ENCODE assay signal across 17 cellular contexts in the genomic region with DNA sequence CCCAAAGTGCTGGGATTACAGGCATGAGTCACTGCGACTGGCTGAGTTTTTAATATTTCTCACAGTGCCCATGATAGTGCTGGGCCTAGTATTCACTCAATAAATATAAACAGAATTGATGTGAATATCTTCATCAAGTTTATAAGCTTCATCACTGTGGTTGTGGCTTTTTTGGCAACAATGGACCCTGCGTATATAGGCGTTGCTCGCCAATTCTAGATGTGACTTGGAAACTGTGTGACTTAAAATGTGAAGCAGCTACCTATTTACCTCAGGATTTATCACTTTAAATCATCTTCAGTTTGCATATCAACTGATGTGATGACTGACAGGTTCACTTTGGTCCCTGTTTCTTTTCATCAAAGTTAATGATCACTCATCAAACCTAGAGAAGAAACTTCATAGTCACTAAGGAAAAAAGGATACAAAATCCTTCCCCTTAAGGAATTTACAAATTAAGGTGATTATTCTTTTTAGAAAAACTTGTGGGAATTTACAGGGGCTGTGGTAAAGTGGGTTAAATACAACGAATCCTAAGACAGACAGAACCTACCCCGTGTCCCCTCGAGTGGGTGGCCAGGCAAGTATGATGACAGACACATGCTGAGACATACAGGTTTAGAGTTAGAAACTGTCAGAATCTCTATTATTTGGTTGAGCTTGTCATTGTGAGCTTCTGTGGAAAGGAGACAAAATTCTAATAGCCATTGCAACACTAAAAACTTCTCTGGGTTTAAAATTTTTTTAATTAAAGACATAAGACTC.
DNase-seq lines count a peak whose midpoint lies in the region; ATAC-seq and FAIRE-seq lines count a peak whose summit lies in the region.
"Had no signal": no experiment of that assay in that cellular context is flagged by ENCODE, and none has a peak within 500 bp of the region (broad histone marks: within the 10 kb centered on the region; RNA-seq: fewer than 3 reads in every experiment).

No MANE protein-coding gene starts in this region.

- ATAC-seq in activated T-cell treated with anti-CD3 and anti-CD28 coated beads, Interleukin-2, amount 50 U/mL, for 72 hours (replicated peaks in 1 of 2), result peak; percentile 49 to 50
- ATAC-seq in stimulated activated naive B cell treated with anti-CD40 and anti-IgM and Interleukin-4, amounts not matched to agents 10 μg/mL and 1 μg/mL and 100 μg/mL, for 72 hours (replicated peaks), result no peak
- ATAC-seq in GM21786 (IDR thresholded peaks at IDR 0.05; ENCODE audit: unreplicated experiment), result no peak

- no peaks in the 10 kb centered on the region for H3K9me3 Mint-ChIP-seq in activated T-cell treated with anti-CD3 and anti-CD28 coated beads, Interleukin-2, amount 50 U/mL, for 24 hours
- peaks cover 0 to 2% of the 10 kb centered on the region in 2 donors for H3K9me3 Mint-ChIP-seq in activated T-cell treated with anti-CD3 and anti-CD28 coated beads, Interleukin-2, amount 50 U/mL, for 72 hours
- H3K9me3 Mint-ChIP-seq in stimulated activated naive B cell treated with anti-CD40 and anti-IgM and Interleukin-4, amounts not matched to agents 10 μg/mL and 1 μg/mL and 100 μg/mL, for 72 hours, result peaks cover 4 to 7% of the 10 kb centered on the region in 2 donors
- H3K9me3 Mint-ChIP-seq: H9 had no signal

- no peak for DNase-seq in activated T-cell treated with anti-CD3 and anti-CD28 coated beads, Interleukin-2, amount 50 U/mL, for 24 hours
- DNase-seq in activated T-cell treated with anti-CD3 and anti-CD28 coated beads for 4 hours (no peak), GM18507 (ENCODE audit: extremely low spot score, insufficient read length, low read depth) (no peak)
- DNase-seq in activated T-cell treated with anti-CD3 and anti-CD28 coated beads, Interleukin-2, amount 50 U/mL, for 72 hours, result peak; percentile 54 to 63
- DNase-seq in stimulated activated CD8-positive, alpha-beta memory T cell treated with anti-CD3 and anti-CD28 coated beads, Interleukin-4, amount 100 ng/mL, for 48 hours, result peak; percentile 60
- no peak for DNase-seq in stimulated activated naive B cell treated with anti-CD40 and anti-IgM and Interleukin-4, amounts not matched to agents 10 μg/mL and 1 μg/mL and 100 μg/mL, for 72 hours
- DNase-seq: H9, KG1, NCI-H1105 treated with DMSO at 0.1 percent for 48 hours, NCI-H187, NCI-H2107, NCI-H2227 treated with DMSO at 0.1 percent for 48 hours, NCI-H510A treated with DMSO at 0.1 percent for 48 hours, NCI-H774, Right ventricle myocardium superior had no signal

- FAIRE-seq in GM18507 (lab: Jason Lieb, UNC), result peak; percentile 69
- FAIRE-seq: D721Med had no signal

- H3K4me1 Mint-ChIP-seq in activated T-cell treated with anti-CD3 and anti-CD28 coated beads, Interleukin-2, amount 50 U/mL, for 24 hours (ENCODE audit: low read depth), result peaks cover 81% of the 10 kb centered on the region
- peaks cover 78% of the 10 kb centered on the region for H3K4me1 Mint-ChIP-seq in activated T-cell treated with anti-CD3 and anti-CD28 coated beads, Interleukin-2, amount 50 U/mL, for 72 hours (ENCODE audit: low read depth)
- peaks cover 19 to 30% of the 10 kb centered on the region in 2 donors for H3K4me1 Mint-ChIP-seq in stimulated activated naive B cell treated with anti-CD40 and anti-IgM and Interleukin-4, amounts not matched to agents 10 μg/mL and 1 μg/mL and 100 μg/mL, for 72 hours

- H3K36me3 Mint-ChIP-seq in activated T-cell treated with anti-CD3 and anti-CD28 coated beads, Interleukin-2, amount 50 U/mL, for 24 hours (ENCODE audit: low read depth), result no peaks in the 10 kb centered on the region
- peaks cover 2 to 7% of the 10 kb centered on the region in 2 donors for H3K36me3 Mint-ChIP-seq in activated T-cell treated with anti-CD3 and anti-CD28 coated beads, Interleukin-2, amount 50 U/mL, for 72 hours (ENCODE audit: insufficient read depth in 2 of 2)
- H3K36me3 Mint-ChIP-seq in stimulated activated naive B cell treated with anti-CD40 and anti-IgM and Interleukin-4, amounts not matched to agents 10 μg/mL and 1 μg/mL and 100 μg/mL, for 72 hours, result no peaks in the 10 kb centered on the region

- no peak overlapping the region for H3K4me3 Mint-ChIP-seq in activated T-cell treated with anti-CD3 and anti-CD28 coated beads, Interleukin-2, amount 50 U/mL, for 24 hours
- peak overlapping the region; percentile 15 to 26 for H3K4me3 Mint-ChIP-seq in activated T-cell treated with anti-CD3 and anti-CD28 coated beads, Interleukin-2, amount 50 U/mL, for 72 hours
- no peak overlapping the region for H3K4me3 Mint-ChIP-seq in stimulated activated naive B cell treated with anti-CD40 and anti-IgM and Interleukin-4, amounts not matched to agents 10 μg/mL and 1 μg/mL and 100 μg/mL, for 72 hours
- H3K4me3 Mint-ChIP-seq: H9 had no signal

- H3K27ac Mint-ChIP-seq in activated T-cell treated with anti-CD3 and anti-CD28 coated beads, Interleukin-2, amount 50 U/mL, for 24 hours, result peak overlapping the region; percentile 88
- H3K27ac Mint-ChIP-seq in activated T-cell treated with anti-CD3 and anti-CD28 coated beads, Interleukin-2, amount 50 U/mL, for 72 hours, result peak overlapping the region; percentile 73
- H3K27ac Mint-ChIP-seq in stimulated activated naive B cell treated with anti-CD40 and anti-IgM and Interleukin-4, amounts not matched to agents 10 μg/mL and 1 μg/mL and 100 μg/mL, for 72 hours, result no peak overlapping the region
- H3K27ac Mint-ChIP-seq: H9 had no signal

- H3K27me3 Mint-ChIP-seq in activated T-cell treated with anti-CD3 and anti-CD28 coated beads, Interleukin-2, amount 50 U/mL, for 24 hours, result no peaks in the 10 kb centered on the region
- H3K27me3 Mint-ChIP-seq in activated T-cell treated with anti-CD3 and anti-CD28 coated beads, Interleukin-2, amount 50 U/mL, for 72 hours (ENCODE audit: low read depth), result no peaks in the 10 kb centered on the region
- no peaks in the 10 kb centered on the region for H3K27me3 Mint-ChIP-seq in stimulated activated naive B cell treated with anti-CD40 and anti-IgM and Interleukin-4, amounts not matched to agents 10 μg/mL and 1 μg/mL and 100 μg/mL, for 72 hours

Comparison
In these comparisons a context has a peak if more than half of its experiments do, and no peak if none do; other contexts are left out.
1. DNase-seq: peak in activated T-cell treated with anti-CD3 and anti-CD28 coated beads, Interleukin-2, amount 50 U/mL, for 72 hours (2 of 2) and stimulated activated CD8-positive, alpha-beta memory T cell treated with anti-CD3 and anti-CD28 coated beads, Interleukin-4, amount 100 ng/mL, for 48 hours (single experiment); none in activated T-cell treated with anti-CD3 and anti-CD28 coated beads, Interleukin-2, amount 50 U/mL, for 24 hours (single experiment), activated T-cell treated with anti-CD3 and anti-CD28 coated beads for 4 hours (single experiment), GM18507 (single experiment) and stimulated activated naive B cell treated with anti-CD40 and anti-IgM and Interleukin-4, amounts not matched to agents 10 μg/mL and 1 μg/mL and 100 μg/mL, for 72 hours (single experiment).
2. H3K4me3 Mint-ChIP-seq: peak in activated T-cell treated with anti-CD3 and anti-CD28 coated beads, Interleukin-2, amount 50 U/mL, for 72 hours (2 of 2); none in activated T-cell treated with anti-CD3 and anti-CD28 coated beads, Interleukin-2, amount 50 U/mL, for 24 hours (single experiment) and stimulated activated naive B cell treated with anti-CD40 and anti-IgM and Interleukin-4, amounts not matched to agents 10 μg/mL and 1 μg/mL and 100 μg/mL, for 72 hours (0 of 2).
3. ATAC-seq: peak in activated T-cell treated with anti-CD3 and anti-CD28 coated beads, Interleukin-2, amount 50 U/mL, for 72 hours (2 of 2); none in stimulated activated naive B cell treated with anti-CD40 and anti-IgM and Interleukin-4, amounts not matched to agents 10 μg/mL and 1 μg/mL and 100 μg/mL, for 72 hours (0 of 2) and GM21786 (single experiment).